In the genomic region with DNA sequence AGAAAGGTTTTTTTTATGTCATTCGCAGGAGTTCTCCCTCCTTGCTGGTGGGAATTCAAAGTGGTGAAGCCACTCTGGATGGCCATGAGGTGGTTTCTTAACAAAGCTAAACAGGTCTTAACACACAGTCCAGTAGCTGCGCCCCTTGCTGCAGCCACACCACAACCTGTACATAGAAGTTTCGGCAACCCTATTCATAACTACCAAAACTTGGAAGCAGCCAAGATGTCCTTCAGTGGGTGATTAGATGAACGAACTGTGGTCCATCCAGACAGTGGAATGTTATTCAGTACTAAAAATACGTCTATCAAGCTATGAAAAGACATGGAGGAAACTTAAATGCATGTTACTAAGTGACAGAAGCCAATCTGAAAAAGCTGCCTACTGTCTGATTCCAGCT, we compare ENCODE assay signal across 20 cellular contexts.
A peak's percentile ranks its signal among the peaks of the same experiment; 100 is the strongest.
DNase-seq lines count a peak whose midpoint lies in the region; ATAC-seq, FAIRE-seq and TF ChIP-seq lines count a peak whose summit lies in the region.
"Had no signal": no experiment of that assay in that cellular context is flagged by ENCODE, and none has a peak within 500 bp of the region (broad histone marks: within the 10 kb centered on the region; RNA-seq: fewer than 3 reads in every experiment).

No MANE protein-coding gene starts in this region.

- no peaks in the 10 kb centered on the region for H3K9me3 ChIP-seq in HepG2 (ENCODE audit: low read length)
- H3K9me3 ChIP-seq in right lobe of liver, result no peaks in the 10 kb centered on the region
- no peaks in the 10 kb centered on the region for H3K9me3 ChIP-seq in naive thymus-derived CD4-positive, alpha-beta T cell (ENCODE audit: control insufficient read depth in 2 of 3, low read length in 3 of 3)
- H3K9me3 ChIP-seq: BLaER1 had no signal

- no peaks in the 10 kb centered on the region for H3K27me3 ChIP-seq in HepG2 (ENCODE audit: control insufficient read depth in 1 of 2, insufficient read depth in 2 of 2, low read length in 2 of 2)
- no peaks in the 10 kb centered on the region for H3K27me3 ChIP-seq in right lobe of liver
- H3K27me3 ChIP-seq in naive thymus-derived CD4-positive, alpha-beta T cell (ENCODE audit: control insufficient read depth in 2 of 2, insufficient read depth in 2 of 2, low read length in 2 of 2), result no peaks in the 10 kb centered on the region
- H3K27me3 ChIP-seq: BLaER1 had no signal

- H3K27ac ChIP-seq in HepG2 (ENCODE audit: extremely low read length, insufficient read depth, low read length) (no peak overlapping the region), right lobe of liver (no peak overlapping the region), RWPE1 (no peak overlapping the region)
- no peak overlapping the region for H3K27ac ChIP-seq in naive thymus-derived CD4-positive, alpha-beta T cell (ENCODE audit: low read depth, low read length)
- H3K27ac ChIP-seq: BLaER1, HL-60 had no signal

- H3K4me2 ChIP-seq in HepG2 (ENCODE audit: low read depth, low read length), result no peak overlapping the region
- H3K4me2 ChIP-seq: BLaER1 had no signal

- no peak overlapping the region for H3K4me3 Mint-ChIP-seq in naive thymus-derived CD4-positive, alpha-beta T cell
- H3K4me3 Mint-ChIP-seq: CD14-positive monocyte; CD4-positive, alpha-beta memory T cell; HFFc6 had no signal

- 98% methylated on average over 5 of the region's 5 CpGs for WGBS in HepG2 (ENCODE audit: low lambda C conversion rate)
- 79% methylated on average over 4 of the region's 5 CpGs for WGBS in right lobe of liver (ENCODE audit: insufficient coverage, low coverage, low lambda C conversion rate, missing lambda C conversion rate)

- ATAC-seq in Right ventricle myocardium inferior (peak; percentile 50), left cardiac atrium (no peak), HepG2 (no peak), right lobe of liver (no peak)
- no peak for ATAC-seq in naive thymus-derived CD4-positive, alpha-beta T cell
- ATAC-seq: GM12878, HCT116 had no signal

- no peak overlapping the region for H3K9ac ChIP-seq in HepG2 (ENCODE audit: insufficient read depth, low read depth, low read length)
- H3K9ac ChIP-seq: BLaER1 had no signal

- no peaks in the 10 kb centered on the region for H3K27me3 Mint-ChIP-seq in naive thymus-derived CD4-positive, alpha-beta T cell
- H3K27me3 Mint-ChIP-seq: CD4-positive, alpha-beta memory T cell had no signal

- H4K20me1 ChIP-seq in HepG2 (ENCODE audit: insufficient read depth, low read length), result no peaks in the 10 kb centered on the region
- H4K20me1 ChIP-seq: BLaER1 had no signal

- CTCF ChIA-PET in HepG2 (lab: Yijun Ruan, JAX; ENCODE audit: low intra/inter-chr PET ratio, low total read pairs) (no interaction called here), RWPE1 (lab: Yijun Ruan, JAX) (no interaction called here)
- CTCF ChIA-PET in naive thymus-derived CD4-positive, alpha-beta T cell (lab: Charles Lee), result no interaction called here

- TF ChIP-seq EP300 in HepG2 (IDR thresholded peaks at IDR 0.05; ENCODE audit: low read depth in 2 of 2, low read length in 2 of 2), result no peak
- TF ChIP-seq EP300 in HepG2 (CRISPR knock-in tag; IDR thresholded peaks at IDR 0.05; ENCODE audit: borderline replicate concordance), result no peak

- H3K79me2 ChIP-seq in HepG2 (ENCODE audit: insufficient read depth, low read length), result no peaks in the 10 kb centered on the region

- no peak for DNase-seq in Right ventricle myocardium inferior (ENCODE audit: missing footprints)
- DNase-seq in left cardiac atrium, result no peak
- no peak for DNase-seq in HepG2 (ENCODE audit: low spot score)
- DNase-seq in right lobe of liver, result no peak
- DNase-seq in naive thymus-derived CD4-positive, alpha-beta T cell, result no peak
- no peak for DNase-seq in NCI-H1694 treated with DMSO at 0.1 percent for 48 hours (lab: John Stamatoyannopoulos, UW)
- DNase-seq in HUDEP-2 (lab: John Stamatoyannopoulos, UW; ENCODE audit: unreplicated experiment in 76 of 76), result no peak
- no peak for DNase-seq in RWPE1 (ENCODE audit: low spot score)
- DNase-seq: 8988T; Calu3; CD4-positive, alpha-beta memory T cell; DMS79 treated with DMSO at 0.1 percent for 48 hours; GOT3; H7; HFFc6 had no signal

- no peak for TF ChIP-seq CTCF in HepG2 (CRISPR knock-in tag; IDR thresholded peaks at IDR 0.05)
- TF ChIP-seq CTCF in right lobe of liver (IDR thresholded peaks at IDR 0.05), result no peak
- TF ChIP-seq CTCF in RWPE1 (conservative IDR thresholded peaks at IDR 0.05; ENCODE audit: low read depth), result no peak

- H3K27ac Mint-ChIP-seq in naive thymus-derived CD4-positive, alpha-beta T cell, result peak overlapping the region in 5 of 9 donors; percentile 1 to 49 (median 36)
- H3K27ac Mint-ChIP-seq: CD14-positive monocyte, HFFc6 had no signal

- H2AFZ ChIP-seq in HepG2 (ENCODE audit: low read length), result no peak overlapping the region

- FAIRE-seq in HepG2 (lab: Jason Lieb, UNC), result no peak
- FAIRE-seq: GM12878 had no signal

- H3K36me3 Mint-ChIP-seq in naive thymus-derived CD4-positive, alpha-beta T cell, result peaks cover 0 to 45% (median 12%) of the 10 kb centered on the region in 5 donors

- peaks cover 0 to 9% (median 0%) of the 10 kb centered on the region in 7 donors for H3K4me1 Mint-ChIP-seq in naive thymus-derived CD4-positive, alpha-beta T cell

- no peak for TF ChIP-seq RAD21 in HepG2 (CRISPR knock-in tag; IDR thresholded peaks at IDR 0.05)

- H3K36me3 ChIP-seq in HepG2 (replicated peaks in 1 of 2; ENCODE audit: control insufficient read depth in 1 of 2, insufficient read depth in 2 of 2, low read length in 2 of 2), result peaks cover 7 to 20% of the 10 kb centered on the region in 2 experiments; a peak in 4 of 5 replicates
- peaks cover 0 to 9% (median 2%) of the 10 kb centered on the region in 4 donors for H3K36me3 ChIP-seq in right lobe of liver
- peaks cover 0 to 31% (median 2%) of the 10 kb centered on the region in 3 experiments for H3K36me3 ChIP-seq in naive thymus-derived CD4-positive, alpha-beta T cell (ENCODE audit: control insufficient read depth in 2 of 3, insufficient read depth in 3 of 3, low read length in 3 of 3)

- no TSS peak for BruUV-seq in HepG2 (replicated peaks; lab: Mats Ljungman, UMichigan)

- intact Hi-C loops in Right ventricle myocardium inferior (cut with DNase I), result loop anchor here (5.0 kb wide), 1 partner anchor 132 kb away; no protein-coding TSS in a partner anchor
- intact Hi-C loops in left cardiac atrium (cut with DNase I), result no loop called here
- intact Hi-C loops in HepG2 (cut with micrococcal nuclease; ENCODE audit: unreplicated experiment), result no loop called here
- intact Hi-C loops in right lobe of liver (cut with DNase I), result no loop called here
- intact Hi-C loops in naive thymus-derived CD4-positive, alpha-beta T cell (cut with micrococcal nuclease), result no loop called here

- no peak for TF ChIP-seq POLR2A in HepG2 (IDR thresholded peaks at IDR 0.05; ENCODE audit: insufficient read depth in 1 of 2, low read depth in 2 of 2, low read length in 2 of 2)
- TF ChIP-seq POLR2A in right lobe of liver (IDR thresholded peaks at IDR 0.05), result no peak

- POLR2A ChIA-PET in HepG2 (lab: Yijun Ruan, JAX) (no interaction called here), RWPE1 (lab: Yijun Ruan, JAX; ENCODE audit: low non-redundant PET) (no interaction called here)
- POLR2A ChIA-PET in naive thymus-derived CD4-positive, alpha-beta T cell (lab: Charles Lee), result interaction anchor here (0.9 kb wide), 1 partner anchor 78 kb away, joined by 3 read pairs; no protein-coding TSS in a partner anchor

- H3K4me3 ChIP-seq in HepG2 (replicated peaks in 1 of 3; ENCODE audit: insufficient read depth in 1 of 3, low read depth in 2 of 3, low read length in 3 of 3) (no peak overlapping the region), right lobe of liver (no peak overlapping the region)
- no peak overlapping the region for H3K4me3 ChIP-seq in naive thymus-derived CD4-positive, alpha-beta T cell (ENCODE audit: low read length)
- H3K4me3 ChIP-seq: BLaER1, GM12878 had no signal

- in situ Hi-C loops in HepG2 (cut with HindIII; ENCODE audit: extremely low pct_ligation_motif_present, low pct_unique_long_range_greater_than_20kb), result no loop called here

- H3K4me1 ChIP-seq in HepG2 (ENCODE audit: insufficient read depth, low read length) (no peaks in the 10 kb centered on the region), right lobe of liver (no peaks in the 10 kb centered on the region)
- no peaks in the 10 kb centered on the region for H3K4me1 ChIP-seq in naive thymus-derived CD4-positive, alpha-beta T cell (ENCODE audit: control insufficient read depth in 2 of 2, insufficient read depth in 2 of 2, low read length in 2 of 2)

- H3K9me3 Mint-ChIP-seq in naive thymus-derived CD4-positive, alpha-beta T cell, result no peaks in the 10 kb centered on the region
- H3K9me3 Mint-ChIP-seq: CD14-positive monocyte; CD4-positive, alpha-beta memory T cell; HFFc6 had no signal

TF ChIP-seq in HepG2, 621 proteins besides CTCF, POLR2A, EP300 and RAD21 (continues in another document):
- TF ChIP-seq, protein P1, sequence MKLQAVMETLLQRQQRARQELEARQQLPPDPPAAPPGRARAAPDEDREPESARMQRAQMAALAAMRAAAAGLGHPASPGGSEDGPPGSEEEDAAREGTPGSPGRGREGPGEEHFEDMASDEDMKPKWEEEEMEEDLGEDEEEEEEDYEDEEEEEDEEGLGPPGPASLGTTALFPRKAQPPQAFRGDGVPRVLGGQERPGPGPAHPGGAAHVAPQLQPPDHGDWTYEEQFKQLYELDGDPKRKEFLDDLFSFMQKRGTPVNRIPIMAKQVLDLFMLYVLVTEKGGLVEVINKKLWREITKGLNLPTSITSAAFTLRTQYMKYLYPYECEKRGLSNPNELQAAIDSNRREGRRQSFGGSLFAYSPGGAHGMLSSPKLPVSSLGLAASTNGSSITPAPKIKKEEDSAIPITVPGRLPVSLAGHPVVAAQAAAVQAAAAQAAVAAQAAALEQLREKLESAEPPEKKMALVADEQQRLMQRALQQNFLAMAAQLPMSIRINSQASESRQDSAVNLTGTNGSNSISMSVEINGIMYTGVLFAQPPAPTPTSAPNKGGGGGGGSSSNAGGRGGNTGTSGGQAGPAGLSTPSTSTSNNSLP (IDR thresholded peaks at IDR 0.05; ENCODE audit: low read depth, low read length), result no peak
- TF ChIP-seq, protein P2, sequence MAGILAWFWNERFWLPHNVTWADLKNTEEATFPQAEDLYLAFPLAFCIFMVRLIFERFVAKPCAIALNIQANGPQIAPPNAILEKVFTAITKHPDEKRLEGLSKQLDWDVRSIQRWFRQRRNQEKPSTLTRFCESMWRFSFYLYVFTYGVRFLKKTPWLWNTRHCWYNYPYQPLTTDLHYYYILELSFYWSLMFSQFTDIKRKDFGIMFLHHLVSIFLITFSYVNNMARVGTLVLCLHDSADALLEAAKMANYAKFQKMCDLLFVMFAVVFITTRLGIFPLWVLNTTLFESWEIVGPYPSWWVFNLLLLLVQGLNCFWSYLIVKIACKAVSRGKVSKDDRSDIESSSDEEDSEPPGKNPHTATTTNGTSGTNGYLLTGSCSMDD (CRISPR knock-in tag; IDR thresholded peaks at IDR 0.05), result no peak
- TF ChIP-seq ZNF615 (CRISPR knock-in tag; IDR thresholded peaks at IDR 0.05; ENCODE audit: borderline replicate concordance), result no peak
